In genomic region chr3:101484805-101485620, GRCh38 we compare ENCODE assay signal across 12 cellular contexts. TPM values are rescaled to one million over a fixed set of nuclear protein-coding genes. Genes with fewer than 3 reads are reported as not detected.
DNase-seq lines count a peak whose midpoint lies in the region; ATAC-seq, FAIRE-seq and TF ChIP-seq lines count a peak whose summit lies in the region.
"Had no signal": no experiment of that assay in that cellular context is flagged by ENCODE, and none has a peak within 500 bp of the region (broad histone marks: within the 10 kb centered on the region; RNA-seq: fewer than 3 reads in every experiment).

No MANE protein-coding gene starts in this region.

- H3K9me1 ChIP-seq in keratinocyte (ENCODE audit: control insufficient read depth, extremely low read depth, insufficient read depth, low read length) = no peaks in the 10 kb centered on the region

- DNase-seq in AG10803 (ENCODE audit: low read depth) = peak; percentile 28
- peak; percentile 55 for DNase-seq in HFFc6
- DNase-seq in astrocyte of the spinal cord (ENCODE audit: low read depth, low spot score) = peak; percentile 74
- no peak for DNase-seq in keratinocyte (ENCODE audit: low read depth, low spot score)
- DNase-seq in GM12891 (ENCODE audit: insufficient read length, low spot score) = no peak
- no peak for DNase-seq in kidney
- DNase-seq in left colon = no peak
- no peak for DNase-seq in stimulated activated naive CD4-positive, alpha-beta T cell (lab: John Stamatoyannopoulos, UW)
- DNase-seq: nucleus accumbens; stimulated activated CD4-positive, alpha-beta T cell treated with anti-CD3 and anti-CD28 coated beads, Interleukin-4, amount 100 ng/mL, for 4 hours; thyroid gland had no signal

- H3K27me3 Mint-ChIP-seq in HFFc6 (ENCODE audit: insufficient read depth) = no peaks in the 10 kb centered on the region

- no peaks in the 10 kb centered on the region for H3K27me3 ChIP-seq in keratinocyte (ENCODE audit: control insufficient read depth, extremely low read depth, insufficient read depth, low read length)
- H3K27me3 ChIP-seq: thyroid gland had no signal

- peaks cover 2% of the 10 kb centered on the region for H3K79me2 ChIP-seq in keratinocyte (ENCODE audit: control insufficient read depth, insufficient read depth, low read length)

- H3K9ac ChIP-seq in keratinocyte (ENCODE audit: control insufficient read depth, extremely low read depth, insufficient read depth, low read length) (no peak overlapping the region), kidney (ENCODE audit: low read length in 2 of 2) (no peak overlapping the region)

- intact Hi-C loops in kidney (cut with DNase I) = no loop called here
- intact Hi-C loops in left colon (cut with DNase I, micrococcal nuclease) = no loop called here

- no peaks in the 10 kb centered on the region for H4K20me1 ChIP-seq in keratinocyte (ENCODE audit: control insufficient read depth, extremely low read depth, insufficient read depth, low read length)

- peak overlapping the region; percentile 49 for H3K4me3 Mint-ChIP-seq in HFFc6

- no peaks in the 10 kb centered on the region for H3K9me3 ChIP-seq in keratinocyte (ENCODE audit: control insufficient read depth, low read depth, low read length)
- H3K9me3 ChIP-seq in kidney (ENCODE audit: control insufficient read depth in 1 of 2, low read length in 2 of 2) = no peaks in the 10 kb centered on the region
- H3K9me3 ChIP-seq: thyroid gland had no signal

- H3K27ac Mint-ChIP-seq in HFFc6 = peak overlapping the region; percentile 71

- H3K4me3 ChIP-seq in AG10803 (ENCODE audit: low read length) (no peak overlapping the region), astrocyte of the spinal cord (ENCODE audit: low read depth, low read length) (no peak overlapping the region), keratinocyte (ENCODE audit: control insufficient read depth in 2 of 3, extremely low read depth in 1 of 3, insufficient read depth in 2 of 3, low read depth in 1 of 3, low read length in 3 of 3) (no peak overlapping the region), kidney (ENCODE audit: low read length in 2 of 2) (no peak overlapping the region)
- H3K4me3 ChIP-seq: SK-N-MC, thyroid gland had no signal

- dilution Hi-C loops in keratinocyte (cut with MboI; ENCODE audit: extremely low pct_ligation_motif_present, low sequenced_read_pairs) = no loop called here

- TF ChIP-seq CTCF in AG10803 (conservative IDR thresholded peaks at IDR 0.05; ENCODE audit: low read length) = no peak
- TF ChIP-seq CTCF in HFFc6 (IDR thresholded peaks at IDR 0.05) = no peak
- no peak for TF ChIP-seq CTCF in astrocyte of the spinal cord (IDR thresholded peaks at IDR 0.05; ENCODE audit: low read depth, low read length)
- TF ChIP-seq CTCF in keratinocyte (optimal IDR thresholded peaks at IDR 0.05 in 1 of 3, IDR thresholded peaks at IDR 0.05 in 1 of 3, conservative IDR thresholded peaks at IDR 0.05 in 1 of 3; ENCODE audit: extremely low read depth in 1 of 3, insufficient read depth in 2 of 3, low read length in 3 of 3) = no peak
- TF ChIP-seq CTCF in kidney (IDR thresholded peaks at IDR 0.05; ENCODE audit: borderline replicate concordance, extremely low read depth, insufficient read depth) = no peak

- peaks cover 17% of the 10 kb centered on the region for H3K4me1 Mint-ChIP-seq in HFFc6 (ENCODE audit: low read depth)

- no peak overlapping the region for H2AFZ ChIP-seq in keratinocyte (ENCODE audit: control insufficient read depth, low read length)

- ATAC-seq in left colon = no peak

- peaks cover 36% of the 10 kb centered on the region for H3K36me3 Mint-ChIP-seq in HFFc6 (ENCODE audit: low read depth)

- H3K27ac ChIP-seq in keratinocyte (ENCODE audit: control insufficient read depth, insufficient read depth, low read length) (no peak overlapping the region), kidney (ENCODE audit: low read depth in 2 of 2, low read length in 2 of 2) (no peak overlapping the region)
- H3K27ac ChIP-seq: SK-N-MC, thyroid gland had no signal

- H3K36me3 ChIP-seq in keratinocyte (ENCODE audit: control insufficient read depth in 2 of 2, extremely low read depth in 1 of 2, insufficient read depth in 2 of 2, low read length in 2 of 2) (no peaks in the 10 kb centered on the region), kidney (ENCODE audit: control insufficient read depth in 1 of 2, insufficient read depth in 2 of 2, low read length in 2 of 2) (no peaks in the 10 kb centered on the region)
- H3K36me3 ChIP-seq: thyroid gland had no signal

- no peaks in the 10 kb centered on the region for H3K9me3 Mint-ChIP-seq in HFFc6

- TF ChIP-seq POLR2A in GM12891 (IDR thresholded peaks at IDR 0.05; ENCODE audit: low read depth, low read length) = no peak

- in situ Hi-C loops in astrocyte of the spinal cord (cut with HindIII; ENCODE audit: low sequenced_read_pairs) = no loop called here

- peak overlapping the region; percentile 49 for H3K4me2 ChIP-seq in keratinocyte (ENCODE audit: control insufficient read depth, extremely low read depth, insufficient read depth, low read depth, low read length)

- FAIRE-seq in keratinocyte (lab: Jason Lieb, UNC) (peak; percentile 51), GM12891 (lab: Jason Lieb, UNC) (no peak), kidney (lab: Jason Lieb, UNC) (no peak)

- H3K4me1 ChIP-seq in keratinocyte (ENCODE audit: control insufficient read depth, extremely low read depth, insufficient read depth, low read length) (peaks cover 9% of the 10 kb centered on the region), kidney (ENCODE audit: control insufficient read depth in 1 of 2, insufficient read depth in 1 of 2, low read depth in 1 of 2, low read length in 2 of 2) (no peaks in the 10 kb centered on the region)
- H3K4me1 ChIP-seq: thyroid gland had no signal

TF ChIP-seq in GM12891, 5 proteins besides CTCF, POLR2A, EP300 and RAD21:
- TF ChIP-seq POU2F2 (IDR thresholded peaks at IDR 0.05; ENCODE audit: low read depth, low read length) (no peak), POLR2AphosphoS5 (IDR thresholded peaks at IDR 0.05; ENCODE audit: low read depth, low read length) (no peak), TAF1 (IDR thresholded peaks at IDR 0.05; ENCODE audit: low read depth, low read length) (no peak), SPI1 (IDR thresholded peaks at IDR 0.05; ENCODE audit: low read depth, low read length) (no peak), PAX5 (IDR thresholded peaks at IDR 0.05; ENCODE audit: insufficient read depth, low read length, severe bottlenecking) (no peak)

RNA-seq across cellular contexts. Expression of gene SENP7, which starts 28.0 kb away (rescaled TPM):
- 1 to 10 TPM; 4.1 to 6.7 (median 5.6) TPM for total RNA-seq in HFFc6 (2021; fragmentation: NEBNext Ultra II Directional; extraction: Animal tissue kit (Norgen Biotek cat#: 25700))
- polyA plus RNA-seq in keratinocyte = 2.7 to 7.4 TPM (median 5.2 TPM) in 3 replicates
- 7.2 TPM for polyA plus RNA-seq in keratinocyte (2011; ENCODE audit: low read depth)
- polyA plus RNA-seq in keratinocyte (2011; cell fraction: cytosol; rRNA removed) = 1.7 and 3.9 TPM in 2 replicates
- 10.8 and 12.4 TPM in 2 replicates for polyA plus RNA-seq in keratinocyte (2011; cell fraction: nucleus; rRNA removed)
- 2.6 TPM in 2 replicates for polyA plus RNA-seq in keratinocyte (2012; ENCODE audit: low replicate concordance)
- polyA minus RNA-seq in keratinocyte = 0.95 to 15.5 TPM (median 5.7 TPM) in 3 replicates
- polyA minus RNA-seq in keratinocyte (2011; cell fraction: cytosol; rRNA and poly(A)+ RNA removed) = 1.9 TPM
- polyA minus RNA-seq in keratinocyte (2011; cell fraction: nucleus; rRNA and poly(A)+ RNA removed) = 10.3 and 21.9 TPM in 2 replicates
- polyA plus RNA-seq in GM12891 (2012; ENCODE audit: low read depth, missing spikeins) = 4.3 TPM
- total RNA-seq in kidney = 28.7 TPM
- 5.4 TPM for polyA plus RNA-seq in kidney (ENCODE audit: insufficient read depth, low read depth, low replicate concordance)
- total RNA-seq in left colon = 10 to 100 TPM in 1 of 2 donors, 1 to 10 TPM in 1; 8.8 to 10.1 TPM

Comparison
In these comparisons a context has a peak if more than half of its experiments do, and no peak if none do; other contexts are left out.
1. DNase-seq: peak in AG10803 (single experiment), HFFc6 (single experiment) and astrocyte of the spinal cord (single experiment); none in keratinocyte (single experiment), GM12891 (single experiment), kidney (single experiment), left colon (0 of 2) and stimulated activated naive CD4-positive, alpha-beta T cell (0 of 6).